In the genomic region with DNA sequence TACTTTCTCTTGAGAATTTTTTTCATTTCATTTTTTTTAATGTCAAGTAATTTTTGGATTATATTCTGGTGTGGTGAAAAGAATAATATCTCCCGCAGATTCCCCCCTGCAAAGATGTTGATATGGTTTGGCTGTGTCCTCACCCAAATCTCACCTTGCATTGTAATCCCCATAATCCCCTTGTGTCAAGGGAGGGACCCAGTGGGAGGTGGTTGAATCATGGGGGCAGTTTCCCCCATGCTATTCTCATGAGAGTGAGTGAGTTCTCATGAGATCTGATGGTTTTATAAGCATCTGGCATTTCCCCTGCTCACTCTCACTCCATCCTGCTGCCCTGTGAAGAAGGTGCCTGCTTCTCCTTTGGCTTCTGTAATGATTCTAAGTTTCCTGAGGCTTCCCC, we compare ENCODE assay signal across 28 cellular contexts.
"Had no signal": no experiment of that assay in that cellular context is flagged by ENCODE, and none has a peak within 500 bp of the region (broad histone marks: within the 10 kb centered on the region; RNA-seq: fewer than 3 reads in every experiment).

No MANE protein-coding gene starts in this region.

- H3K4me1 ChIP-seq: esophagus muscularis mucosa, heart right ventricle, lower lobe of right lung, neural progenitor cell, parathyroid adenoma, right atrium auricular region, spleen had no signal

- ATAC-seq: activated CD8-positive, alpha-beta memory T cell treated with anti-CD3 and anti-CD28 coated beads, Interleukin-2, amount 10 ng/mL, durations not matched to agents 7 days and 5 days; activated T-cell treated with anti-CD3 and anti-CD28 coated beads, Interleukin-2, amount 50 U/mL, for 72 hours; heart right ventricle; left lung; lower lobe of right lung; natural killer cell had no signal

- H3K9me3 Mint-ChIP-seq: activated CD4-positive, alpha-beta memory T cell treated with anti-CD3 and anti-CD28 coated beads, Interleukin-2, amount 10 ng/mL, durations not matched to agents 7 days and 5 days; activated CD4-positive, alpha-beta T cell treated with anti-CD3 and anti-CD28 coated beads, Interleukin-2, amount 10 ng/mL, durations not matched to agents 24 days and 14 days; activated naive CD4-positive, alpha-beta T cell treated with anti-CD3 and anti-CD28 coated beads, Interleukin-2, amount 10 ng/mL, durations not matched to agents 7 days and 5 days; T-helper 2 cell treated with Interferon-gamma antibody and Interleukin-4, amounts not matched to agents 5 μg/mL and 100 μg/mL, for 36 hours had no signal

- H3K4me2 ChIP-seq: neural progenitor cell had no signal

- H2AFZ ChIP-seq: neural progenitor cell, parathyroid adenoma had no signal

- H3K4me3 ChIP-seq: esophagus muscularis mucosa, heart right ventricle, left lung, lower lobe of right lung, neural progenitor cell, right atrium auricular region, spleen, suprapubic skin, tibial artery had no signal

- H3K27ac ChIP-seq: brain microvascular endothelial cell, esophagus muscularis mucosa, heart right ventricle, left lung, lower lobe of right lung, neural progenitor cell, parathyroid adenoma, right atrium auricular region, spleen, suprapubic skin, tibial artery had no signal

- H3K27ac Mint-ChIP-seq: activated CD4-positive, alpha-beta memory T cell treated with anti-CD3 and anti-CD28 coated beads, Interleukin-2, amount 10 ng/mL, durations not matched to agents 7 days and 5 days; activated CD4-positive, alpha-beta T cell treated with anti-CD3 and anti-CD28 coated beads, Interleukin-2, amount 10 ng/mL, durations not matched to agents 24 days and 14 days; activated CD8-positive, alpha-beta memory T cell treated with anti-CD3 and anti-CD28 coated beads, Interleukin-2, amount 10 ng/mL, durations not matched to agents 7 days and 5 days; activated naive CD4-positive, alpha-beta T cell treated with anti-CD3 and anti-CD28 coated beads, Interleukin-2, amount 10 ng/mL, durations not matched to agents 7 days and 5 days; activated naive CD8-positive, alpha-beta T cell treated with anti-CD3 and anti-CD28 coated beads, Interleukin-2, amount 10 ng/mL, durations not matched to agents 7 days and 5 days; activated T-cell treated with anti-CD3 and anti-CD28 coated beads, Interleukin-2, amount 50 U/mL, for 72 hours; natural killer cell; neural progenitor cell; T-helper 2 cell treated with Interferon-gamma antibody and Interleukin-4, amounts not matched to agents 5 μg/mL and 100 μg/mL, for 36 hours had no signal

- H3K9ac ChIP-seq: neural progenitor cell, parathyroid adenoma had no signal

- H3K79me2 ChIP-seq: parathyroid adenoma had no signal

- H3K36me3 ChIP-seq: brain microvascular endothelial cell, esophagus muscularis mucosa, heart right ventricle, left lung, lower lobe of right lung, neural progenitor cell, right atrium auricular region, spleen, suprapubic skin, tibial artery had no signal

- DNase-seq: activated CD4-positive, alpha-beta memory T cell treated with anti-CD3 and anti-CD28 coated beads, Interleukin-2, amount 10 ng/mL, durations not matched to agents 7 days and 5 days; activated CD4-positive, alpha-beta T cell treated with anti-CD3 and anti-CD28 coated beads, Interleukin-2, amount 10 ng/mL, durations not matched to agents 24 days and 14 days; activated CD4-positive, CD25-positive, alpha-beta regulatory T cell treated with anti-CD3 and anti-CD28 coated beads, Interleukin-2, amount 50 U/mL, for 72 hours; activated CD8-positive, alpha-beta memory T cell treated with anti-CD3 and anti-CD28 coated beads, Interleukin-2, amount 10 ng/mL, durations not matched to agents 7 days and 5 days; activated gamma-delta T cell; activated naive CD4-positive, alpha-beta T cell treated with anti-CD3 and anti-CD28 coated beads, Interleukin-2, amount 10 ng/mL, durations not matched to agents 7 days and 5 days; activated naive CD8-positive, alpha-beta T cell treated with anti-CD3 and anti-CD28 coated beads, Interleukin-2, amount 10 ng/mL, durations not matched to agents 7 days and 5 days; activated T-cell treated with anti-CD3 and anti-CD28 coated beads for 4 hours; activated T-cell treated with anti-CD3 and anti-CD28 coated beads, Interleukin-2, amount 50 U/mL, for 72 hours; brain microvascular endothelial cell; cortex of kidney; foreskin melanocyte; heart right ventricle; lower lobe of right lung; mesenchymal stem cell; natural killer cell; occipital lobe; spleen; stimulated activated naive CD4-positive, alpha-beta T cell; T-helper 1 cell had no signal

- H3K4me1 Mint-ChIP-seq: activated naive CD4-positive, alpha-beta T cell treated with anti-CD3 and anti-CD28 coated beads, Interleukin-2, amount 10 ng/mL, durations not matched to agents 7 days and 5 days had no signal

- H3K4me3 Mint-ChIP-seq: activated CD4-positive, alpha-beta memory T cell treated with anti-CD3 and anti-CD28 coated beads, Interleukin-2, amount 10 ng/mL, durations not matched to agents 7 days and 5 days; activated CD4-positive, alpha-beta T cell treated with anti-CD3 and anti-CD28 coated beads, Interleukin-2, amount 10 ng/mL, durations not matched to agents 24 days and 14 days; activated CD8-positive, alpha-beta memory T cell treated with anti-CD3 and anti-CD28 coated beads, Interleukin-2, amount 10 ng/mL, durations not matched to agents 7 days and 5 days; activated naive CD4-positive, alpha-beta T cell treated with anti-CD3 and anti-CD28 coated beads, Interleukin-2, amount 10 ng/mL, durations not matched to agents 7 days and 5 days; activated naive CD8-positive, alpha-beta T cell treated with anti-CD3 and anti-CD28 coated beads, Interleukin-2, amount 10 ng/mL, durations not matched to agents 7 days and 5 days; activated T-cell treated with anti-CD3 and anti-CD28 coated beads, Interleukin-2, amount 50 U/mL, for 72 hours; natural killer cell; neural progenitor cell; T-helper 2 cell treated with Interferon-gamma antibody and Interleukin-4, amounts not matched to agents 5 μg/mL and 100 μg/mL, for 36 hours had no signal

- H3K36me3 Mint-ChIP-seq: activated CD8-positive, alpha-beta memory T cell treated with anti-CD3 and anti-CD28 coated beads, Interleukin-2, amount 10 ng/mL, durations not matched to agents 7 days and 5 days; activated naive CD4-positive, alpha-beta T cell treated with anti-CD3 and anti-CD28 coated beads, Interleukin-2, amount 10 ng/mL, durations not matched to agents 7 days and 5 days; activated naive CD8-positive, alpha-beta T cell treated with anti-CD3 and anti-CD28 coated beads, Interleukin-2, amount 10 ng/mL, durations not matched to agents 7 days and 5 days; natural killer cell; neural progenitor cell had no signal

- H3K9me3 ChIP-seq: suprapubic skin had no signal

- H3K27me3 ChIP-seq: brain microvascular endothelial cell, esophagus muscularis mucosa, left lung, neural progenitor cell, right atrium auricular region, suprapubic skin, tibial artery had no signal
